11 cellular contexts compared by ENCODE assay signal in the genomic region with DNA sequence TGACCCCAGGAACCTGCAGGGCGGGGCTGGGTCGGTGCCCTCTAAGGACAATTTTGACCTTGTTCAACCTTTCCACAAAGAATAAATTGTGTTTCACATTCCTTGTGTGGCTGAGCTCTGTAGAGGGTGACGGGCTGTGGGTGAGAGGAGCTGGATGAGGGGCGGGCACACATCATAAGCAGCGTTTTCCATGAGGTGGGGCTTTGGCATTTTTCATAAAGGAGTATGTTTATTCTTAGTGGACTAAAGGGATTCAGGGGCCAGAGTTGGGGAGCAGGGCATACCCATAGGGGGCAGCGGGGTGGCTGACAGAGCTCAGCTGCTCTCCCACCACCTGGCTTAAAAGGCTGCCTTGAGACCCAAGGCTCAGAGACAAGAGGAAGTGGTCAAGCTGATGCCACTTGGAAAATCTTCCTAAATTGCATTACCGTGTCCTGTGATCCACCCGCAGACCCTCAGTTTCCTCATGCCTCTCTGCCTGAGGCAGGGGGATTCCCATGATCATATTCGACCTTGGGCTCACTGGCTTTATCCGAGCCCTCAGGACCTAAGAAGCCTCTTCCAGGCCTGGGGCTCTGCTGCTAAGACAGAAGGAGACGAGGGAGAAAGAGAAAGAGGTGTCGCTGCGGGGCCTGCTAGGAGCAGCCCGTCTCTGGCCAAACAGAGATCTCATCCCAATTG. TPM values are rescaled to one million over a fixed set of nuclear protein-coding genes. Genes with fewer than 3 reads are reported as not detected.
A peak's percentile ranks its signal among the peaks of the same experiment; 100 is the strongest.
DNase-seq lines count a peak whose midpoint lies in the region; ATAC-seq and TF ChIP-seq lines count a peak whose summit lies in the region.
"Had no signal": no experiment of that assay in that cellular context is flagged by ENCODE, and none has a peak within 500 bp of the region (broad histone marks: within the 10 kb centered on the region; RNA-seq: fewer than 3 reads in every experiment).

No MANE protein-coding gene starts in this region.

- DNase-seq in HFFc6 (peak; percentile 59), mammary epithelial cell (peak; percentile 71), left lung (no peak), SKM-1 (lab: John Stamatoyannopoulos, UW; ENCODE audit: unreplicated experiment) (no peak), SHP77 (lab: John Stamatoyannopoulos, UW) (no peak), NCI-H1417 (lab: John Stamatoyannopoulos, UW) (no peak)
- DNase-seq in activated naive CD4-positive, alpha-beta T cell treated with Interleukin-2 at 50 U/mL for 16 hours, result no peak
- DNase-seq: pancreas had no signal

- H3K9ac ChIP-seq in mammary epithelial cell (ENCODE audit: insufficient read depth, low read length), result peak overlapping the region; percentile 25

- peaks cover 39% of the 10 kb centered on the region for H3K79me2 ChIP-seq in mammary epithelial cell (ENCODE audit: insufficient read depth, low read length)

- H3K9me3 ChIP-seq in mammary epithelial cell (replicated peaks; ENCODE audit: insufficient read depth, low read length) (no peaks in the 10 kb centered on the region), left lung (no peaks in the 10 kb centered on the region), thymus (ENCODE audit: control insufficient read depth) (peaks cover 1% of the 10 kb centered on the region)
- H3K9me3 ChIP-seq: pancreas had no signal

- H4K20me1 ChIP-seq in mammary epithelial cell (ENCODE audit: insufficient read depth, low read length), result no peaks in the 10 kb centered on the region

- no TSS peak for BruUV-seq in mammary epithelial cell (replicated peaks; lab: Mats Ljungman, UMichigan)

- H3K27me3 ChIP-seq in mammary epithelial cell (ENCODE audit: insufficient read depth, low read length) (no peaks in the 10 kb centered on the region), left lung (no peaks in the 10 kb centered on the region), thymus (ENCODE audit: control insufficient read depth, insufficient read depth) (peaks cover 2% of the 10 kb centered on the region)
- H3K27me3 ChIP-seq: pancreas had no signal

- dilution Hi-C loops in mammary epithelial cell (cut with HindIII; ENCODE audit: low sequenced_read_pairs), result no loop called here

- peak overlapping the region; percentile 100 for H3K27ac Mint-ChIP-seq in HFFc6
- H3K27ac Mint-ChIP-seq: IgD-negative memory B cell; T-helper 2 cell treated with Interferon-gamma antibody and Interleukin-4, amounts not matched to agents 5 μg/mL and 100 μg/mL, for 36 hours had no signal

- peaks cover 2% of the 10 kb centered on the region for H3K27me3 Mint-ChIP-seq in HFFc6 (ENCODE audit: insufficient read depth)

- peak; percentile 1 for ATAC-seq in left lung

- H3K36me3 ChIP-seq in mammary epithelial cell (ENCODE audit: insufficient read depth, low read length) (peaks cover 27% of the 10 kb centered on the region), left lung (peaks cover 0 to 42% of the 10 kb centered on the region in 2 donors), thymus (ENCODE audit: control insufficient read depth, insufficient read depth) (no peaks in the 10 kb centered on the region)

- WGBS in mammary epithelial cell (ENCODE audit: low coverage, missing lambda C conversion rate), result 34% methylated on average over 9 of the region's 14 CpGs
- WGBS in thymus, result 75% methylated on average over 14 of the region's 14 CpGs

- no peak overlapping the region for H2AFZ ChIP-seq in mammary epithelial cell (ENCODE audit: low read depth, low read length)

- TF ChIP-seq CTCF in HFFc6 (IDR thresholded peaks at IDR 0.05) (peak; percentile 62; the same call in 1 of the 2 replicates), mammary epithelial cell (conservative IDR thresholded peaks at IDR 0.05 in 1 of 2, IDR thresholded peaks at IDR 0.05 in 1 of 2; ENCODE audit: extremely low read depth in 1 of 2, insufficient read depth in 1 of 2, low read depth in 1 of 2, low read length in 2 of 2) (peak; percentile 15 to 43), left lung (IDR thresholded peaks at IDR 0.05) (no peak)

- peak overlapping the region; percentile 59 for H3K4me3 Mint-ChIP-seq in HFFc6
- H3K4me3 Mint-ChIP-seq: IgD-negative memory B cell; T-helper 2 cell treated with Interferon-gamma antibody and Interleukin-4, amounts not matched to agents 5 μg/mL and 100 μg/mL, for 36 hours had no signal

- H3K36me3 Mint-ChIP-seq in HFFc6 (ENCODE audit: low read depth), result peaks cover 21% of the 10 kb centered on the region
- H3K36me3 Mint-ChIP-seq: IgD-negative memory B cell had no signal

- in situ Hi-C loops in mammary epithelial cell (cut with MboI; ENCODE audit: low sequenced_read_pairs in 2 of 2), result loop anchor here in 1 of 2 donors (25.0 kb wide), 1 partner anchor 286 kb away; no protein-coding TSS in a partner anchor

- H3K4me1 ChIP-seq in mammary epithelial cell (ENCODE audit: insufficient read depth, low read length) (peaks cover 76% of the 10 kb centered on the region), left lung (peaks cover 24 to 70% of the 10 kb centered on the region in 2 donors), thymus (ENCODE audit: control insufficient read depth, insufficient read depth, low read length) (peaks cover 4% of the 10 kb centered on the region)

- no peak overlapping the region for H3K4me2 ChIP-seq in mammary epithelial cell (ENCODE audit: insufficient read depth, low read depth, low read length)

- intact Hi-C loops in mammary epithelial cell (cut with micrococcal nuclease) (no loop called here), left lung (cut with DNase I) (no loop called here)

- H3K9me3 Mint-ChIP-seq in HFFc6, result no peaks in the 10 kb centered on the region
- H3K9me3 Mint-ChIP-seq: IgD-negative memory B cell; T-helper 2 cell treated with Interferon-gamma antibody and Interleukin-4, amounts not matched to agents 5 μg/mL and 100 μg/mL, for 36 hours had no signal

- H3K27ac ChIP-seq in mammary epithelial cell (ENCODE audit: insufficient read depth, low read depth, low read length) (peak overlapping the region; percentile 70), left lung (peak overlapping the region; percentile 71 to 88), thymus (ENCODE audit: low read depth) (peak overlapping the region; percentile 1)

- no peak overlapping the region for H3K4me3 ChIP-seq in mammary epithelial cell (replicated peaks in 1 of 3; ENCODE audit: insufficient read depth in 1 of 3, low read depth in 2 of 3, low read length in 3 of 3)
- H3K4me3 ChIP-seq in left lung, result no peak overlapping the region
- no peak overlapping the region for H3K4me3 ChIP-seq in thymus (ENCODE audit: low read length)
- H3K4me3 ChIP-seq: pancreas had no signal

- H3K4me1 Mint-ChIP-seq in HFFc6 (ENCODE audit: low read depth), result peaks cover 71% of the 10 kb centered on the region

- CTCF ChIA-PET in mammary epithelial cell (lab: Charles Lee; ENCODE audit: low non-redundant PET), result interaction anchor here (0.5 to 0.7 kb wide), 5 partner anchors 10 to 351 kb away, joined by 3 to 5 read pairs (median 3); no protein-coding TSS in a partner anchor

RNA-seq across cellular contexts. Expression of gene MMP14, which starts 11.4 kb away (rescaled TPM):
- total RNA-seq in HFFc6 (2021; fragmentation: NEBNext Ultra II Directional; extraction: Animal tissue kit (Norgen Biotek cat#: 25700)), result 100 to 1,000 TPM; 284 to 322 (median 298) TPM
- total RNA-seq in mammary epithelial cell, result 100 to 1,000 TPM; 525 to 766 TPM
- polyA plus RNA-seq in mammary epithelial cell, result 351 TPM
- polyA minus RNA-seq in mammary epithelial cell, result 343 TPM
- 100 to 1,000 TPM; 201 to 225 TPM for total RNA-seq in left lung
- polyA plus RNA-seq in thymus, result 69.5 TPM
- polyA plus RNA-seq: IgD-negative memory B cell had no signal

RNA-seq across cellular contexts. Expression of gene MRPL52, which starts 18.1 kb away (rescaled TPM):
- total RNA-seq in HFFc6 (2021; fragmentation: NEBNext Ultra II Directional; extraction: Animal tissue kit (Norgen Biotek cat#: 25700)), result 100 to 1,000 TPM; 135 to 195 (median 167) TPM
- 100 to 1,000 TPM in 1 of 2 donors, 10 to 100 TPM in 1; 20.3 to 126 TPM for total RNA-seq in mammary epithelial cell
- polyA plus RNA-seq in mammary epithelial cell, result 61.5 TPM
- 3.8 TPM for polyA minus RNA-seq in mammary epithelial cell
- total RNA-seq in left lung, result 10 to 100 TPM; 72.3 to 84.7 TPM
- polyA plus RNA-seq in thymus, result 121 TPM

RNA-seq across cellular contexts. Expression of gene LRP10, which starts 23.7 kb away (rescaled TPM):
- total RNA-seq in HFFc6 (2021; fragmentation: NEBNext Ultra II Directional; extraction: Animal tissue kit (Norgen Biotek cat#: 25700)), result 100 to 1,000 TPM; 168 to 226 (median 186) TPM
- total RNA-seq in mammary epithelial cell, result 100 to 1,000 TPM; 122 to 134 TPM
- polyA plus RNA-seq in mammary epithelial cell, result 110 TPM
- 360 TPM for polyA minus RNA-seq in mammary epithelial cell
- total RNA-seq in left lung, result 100 to 1,000 TPM; 141 to 147 TPM
- polyA plus RNA-seq in thymus, result 18.6 TPM

RNA-seq across cellular contexts. Expression of gene SLC7A7, which starts 32.6 kb away (rescaled TPM):
- 1 to 10 TPM in 1 of 6 experiments, under 1 TPM in 5; 0.31 to 1.3 (median 0.56) TPM for total RNA-seq in HFFc6 (2021; fragmentation: NEBNext Ultra II Directional; extraction: Animal tissue kit (Norgen Biotek cat#: 25700))
- total RNA-seq in mammary epithelial cell (1 to 10 TPM in 1 of 2 donors, under 1 TPM in 1; 0.78 to 1.0 TPM), left lung (10 to 100 TPM; 41.2 to 67.6 TPM)
- polyA plus RNA-seq in mammary epithelial cell (0.34 TPM), thymus (16.7 TPM)
- not detected for polyA minus RNA-seq in mammary epithelial cell

RNA-seq across cellular contexts. Expression of gene REM2, which starts 35.2 kb away (rescaled TPM):
- total RNA-seq in HFFc6 (2021; fragmentation: NEBNext Ultra II Directional; extraction: Animal tissue kit (Norgen Biotek cat#: 25700)), result under 1 TPM in 4 of 6 experiments, not detected in 2; 0.09 to 0.17 (median 0.14) TPM
- total RNA-seq in mammary epithelial cell (under 1 TPM; 0.33 to 0.40 TPM), left lung (under 1 TPM; 0.29 to 0.73 TPM)
- polyA plus RNA-seq in mammary epithelial cell (0.09 TPM), thymus (3.2 TPM)
- polyA minus RNA-seq in mammary epithelial cell, result not detected

Comparison
In these comparisons a context has a peak if more than half of its experiments do, and no peak if none do; other contexts are left out.
1. DNase-seq: peak in HFFc6 (single experiment) and mammary epithelial cell (single experiment); none in left lung (0 of 2), SKM-1 (single experiment), SHP77 (0 of 2), activated naive CD4-positive, alpha-beta T cell treated with Interleukin-2 at 50 U/mL for 16 hours (single experiment) and NCI-H1417 (0 of 3).
2. CTCF ChIP-seq: peak in HFFc6 (single experiment) and mammary epithelial cell (2 of 2); none in left lung (0 of 2).
3. H3K27ac ChIP-seq: peak in every context shown above with its lines; median percentile 80 in left lung; 70 in mammary epithelial cell; 1 in thymus.